23 cellular contexts compared by ENCODE assay signal in the genomic region with DNA sequence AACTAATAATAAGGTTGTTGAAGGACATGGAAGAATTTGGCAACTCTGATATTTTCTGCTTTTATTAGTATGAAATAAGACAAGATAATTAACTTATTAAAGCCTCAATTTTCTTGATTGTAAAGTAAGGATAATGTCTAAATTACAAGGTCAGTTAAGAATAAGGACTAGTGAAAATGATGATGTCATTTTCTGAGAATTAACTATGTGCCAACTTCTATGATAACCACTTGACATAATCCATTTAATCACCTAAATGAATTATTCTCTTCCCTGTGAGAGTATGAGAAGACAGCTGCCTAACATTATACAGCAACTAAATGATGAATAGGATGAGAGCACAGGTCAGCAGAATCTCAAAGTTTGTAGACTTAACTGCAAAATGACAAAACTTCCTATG.
DNase-seq lines count a peak whose midpoint lies in the region; ATAC-seq, FAIRE-seq and TF ChIP-seq lines count a peak whose summit lies in the region.
"Had no signal": no experiment of that assay in that cellular context is flagged by ENCODE, and none has a peak within 500 bp of the region (broad histone marks: within the 10 kb centered on the region; RNA-seq: fewer than 3 reads in every experiment).

No MANE protein-coding gene starts in this region.

- no peaks in the 10 kb centered on the region for H3K79me2 ChIP-seq in HepG2 (ENCODE audit: insufficient read depth, low read length)

- no peak overlapping the region for H3K27ac ChIP-seq in HepG2 (ENCODE audit: extremely low read length, insufficient read depth, low read length)
- H3K27ac ChIP-seq in right lobe of liver = no peak overlapping the region
- H3K27ac ChIP-seq: A549 had no signal

- ATAC-seq in HepG2 (no peak), right lobe of liver (no peak), GM21360 (IDR thresholded peaks at IDR 0.05; ENCODE audit: unreplicated experiment) (no peak)
- ATAC-seq: A549 had no signal

- H4K20me1 ChIP-seq in HepG2 (ENCODE audit: insufficient read depth, low read length) = no peaks in the 10 kb centered on the region

- in situ Hi-C loops in HepG2 (cut with HindIII; ENCODE audit: extremely low pct_ligation_motif_present, low pct_unique_long_range_greater_than_20kb) = no loop called here

- H3K27me3 ChIP-seq in HepG2 (ENCODE audit: control insufficient read depth in 1 of 2, insufficient read depth in 2 of 2, low read length in 2 of 2) = no peaks in the 10 kb centered on the region
- H3K27me3 ChIP-seq in right lobe of liver = no peaks in the 10 kb centered on the region

- H3K36me3 ChIP-seq in HepG2 (replicated peaks in 1 of 2; ENCODE audit: control insufficient read depth in 1 of 2, insufficient read depth in 2 of 2, low read length in 2 of 2) (no peaks in the 10 kb centered on the region), right lobe of liver (no peaks in the 10 kb centered on the region)
- H3K36me3 ChIP-seq: HAP-1 had no signal

- BruUV-seq in HepG2 (replicated peaks; lab: Mats Ljungman, UMichigan) = no TSS peak

- TF ChIP-seq RAD21 in HepG2 (CRISPR knock-in tag; IDR thresholded peaks at IDR 0.05) = no peak

- no peak for FAIRE-seq in HepG2 (lab: Jason Lieb, UNC)
- FAIRE-seq: A549, D721Med, GM12891, GM18507, H54 had no signal

- CTCF ChIA-PET in HepG2 (lab: Yijun Ruan, JAX; ENCODE audit: low intra/inter-chr PET ratio, low total read pairs) = no interaction called here

- peak; percentile 9 for DNase-seq in NCI-H82 (lab: John Stamatoyannopoulos, UW)
- no peak for DNase-seq in NCI-H82 treated with DMSO at 0.1 percent for 48 hours (lab: John Stamatoyannopoulos, UW; ENCODE audit: unreplicated experiment)
- no peak for DNase-seq in HepG2 (ENCODE audit: low spot score)
- DNase-seq in right lobe of liver = no peak
- DNase-seq in NCI-H524 treated with DMSO at 0.1 percent for 48 hours (lab: John Stamatoyannopoulos, UW) = peak; percentile 10
- no peak for DNase-seq in AG08395 (ENCODE audit: low spot score)
- DNase-seq: 8988T; ACHN; C1 segment of cervical spinal cord; Caco-2; CD4-positive, alpha-beta memory T cell; DMS 273 treated with DMSO at 0.1 percent for 48 hours; DMS79; EL; GDM1; GOT3 had no signal

- H3K4me2 ChIP-seq in HepG2 (ENCODE audit: low read depth, low read length) = no peak overlapping the region
- H3K4me2 ChIP-seq: A549 had no signal

- intact Hi-C loops in HepG2 (cut with micrococcal nuclease; ENCODE audit: unreplicated experiment) (no loop called here), right lobe of liver (cut with DNase I) (no loop called here)

- POLR2A ChIA-PET in HepG2 (lab: Yijun Ruan, JAX) = no interaction called here

- no peak overlapping the region for H3K9ac ChIP-seq in HepG2 (ENCODE audit: insufficient read depth, low read depth, low read length)

- no peak overlapping the region for H2AFZ ChIP-seq in HepG2 (ENCODE audit: low read length)

- H3K4me3 ChIP-seq in HepG2 (replicated peaks in 1 of 3; ENCODE audit: insufficient read depth in 1 of 3, low read depth in 2 of 3, low read length in 3 of 3) (no peak overlapping the region), right lobe of liver (no peak overlapping the region)
- H3K4me3 ChIP-seq: A549, HAP-1 had no signal

- TF ChIP-seq POLR2A in HepG2 (IDR thresholded peaks at IDR 0.05; ENCODE audit: insufficient read depth in 1 of 2, low read depth in 2 of 2, low read length in 2 of 2) (no peak), right lobe of liver (IDR thresholded peaks at IDR 0.05) (no peak)

- TF ChIP-seq EP300 in HepG2 (IDR thresholded peaks at IDR 0.05; ENCODE audit: low read depth in 2 of 2, low read length in 2 of 2) = no peak
- TF ChIP-seq EP300 in HepG2 (CRISPR knock-in tag; IDR thresholded peaks at IDR 0.05; ENCODE audit: borderline replicate concordance) = no peak

- H3K4me1 ChIP-seq in HepG2 (ENCODE audit: insufficient read depth, low read length) (no peaks in the 10 kb centered on the region), right lobe of liver (no peaks in the 10 kb centered on the region)
- H3K4me1 ChIP-seq: A549, Caco-2, HAP-1 had no signal

- H3K9me3 ChIP-seq in HepG2 (ENCODE audit: low read length) (peaks cover 84% of the 10 kb centered on the region), right lobe of liver (no peaks in the 10 kb centered on the region)
- H3K9me3 ChIP-seq: A549, HAP-1 had no signal

- TF ChIP-seq CTCF in HepG2 (CRISPR knock-in tag; IDR thresholded peaks at IDR 0.05) = no peak
- no peak for TF ChIP-seq CTCF in right lobe of liver (IDR thresholded peaks at IDR 0.05)

TF ChIP-seq in HepG2, 621 proteins besides CTCF, POLR2A, EP300 and RAD21:
- TF ChIP-seq, protein P1, sequence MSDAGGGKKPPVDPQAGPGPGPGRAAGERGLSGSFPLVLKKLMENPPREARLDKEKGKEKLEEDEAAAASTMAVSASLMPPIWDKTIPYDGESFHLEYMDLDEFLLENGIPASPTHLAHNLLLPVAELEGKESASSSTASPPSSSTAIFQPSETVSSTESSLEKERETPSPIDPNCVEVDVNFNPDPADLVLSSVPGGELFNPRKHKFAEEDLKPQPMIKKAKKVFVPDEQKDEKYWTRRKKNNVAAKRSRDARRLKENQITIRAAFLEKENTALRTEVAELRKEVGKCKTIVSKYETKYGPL (CRISPR knock-in tag; IDR thresholded peaks at IDR 0.05) = no peak
- TF ChIP-seq ATF7 (IDR thresholded peaks at IDR 0.05) (peak; percentile 92), ATF7 (CRISPR knock-in tag; IDR thresholded peaks at IDR 0.05) (no peak)
TF ChIP-seq in HepG2: peak in this region for 1.

Comparison
In these comparisons a context has a peak if more than half of its experiments do, and no peak if none do; other contexts are left out.
1. DNase-seq: peak in NCI-H82 (single experiment) and NCI-H524 treated with DMSO at 0.1 percent for 48 hours (single experiment); none in NCI-H82 treated with DMSO at 0.1 percent for 48 hours (single experiment), HepG2 (single experiment), right lobe of liver (0 of 3) and AG08395 (single experiment).